In the genomic region with DNA sequence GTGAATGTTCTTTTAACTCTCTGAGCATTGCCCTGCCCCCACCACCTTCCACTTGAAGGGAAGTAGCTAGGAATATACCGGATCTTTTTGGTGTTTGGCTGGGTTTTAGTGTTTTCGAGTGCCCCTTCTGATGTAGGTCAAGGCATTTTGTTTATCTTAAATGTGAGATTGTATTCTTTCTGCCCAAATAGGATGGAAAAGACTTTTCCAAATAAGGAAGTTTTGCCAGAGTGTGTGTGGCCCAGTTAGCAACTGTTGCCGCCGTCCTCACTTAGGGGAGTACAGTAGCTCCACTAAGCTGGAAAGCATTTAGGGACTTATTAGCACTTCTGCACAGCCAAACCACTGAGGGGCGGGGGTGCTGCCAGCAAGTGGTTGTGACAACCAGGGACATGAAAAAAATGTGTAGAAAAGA, we compare ENCODE assay signal across 12 cellular contexts. TPM values are rescaled to one million over a fixed set of nuclear protein-coding genes. Genes with fewer than 3 reads are reported as not detected.
A peak's percentile ranks its signal among the peaks of the same experiment; 100 is the strongest.
DNase-seq lines count a peak whose midpoint lies in the region; FAIRE-seq and TF ChIP-seq lines count a peak whose summit lies in the region.
"Had no signal": no experiment of that assay in that cellular context is flagged by ENCODE, and none has a peak within 500 bp of the region (broad histone marks: within the 10 kb centered on the region; RNA-seq: fewer than 3 reads in every experiment).

No MANE protein-coding gene starts in this region.

- TF ChIP-seq CTCF in AG10803 (conservative IDR thresholded peaks at IDR 0.05; ENCODE audit: low read length) = no peak
- TF ChIP-seq CTCF in esophagus muscularis mucosa (IDR thresholded peaks at IDR 0.05) = no peak

- H2BK12ac ChIP-seq in neuronal stem cell (ENCODE audit: low read length) = no peak overlapping the region

- H3K36me3 ChIP-seq in esophagus muscularis mucosa (no peaks in the 10 kb centered on the region), neuronal stem cell (replicated peaks in 1 of 2; ENCODE audit: control insufficient read depth in 2 of 2, insufficient read depth in 2 of 2, low read length in 2 of 2) (no peaks in the 10 kb centered on the region)
- H3K36me3 ChIP-seq: lower lobe of right lung had no signal

- WGBS in esophagus muscularis mucosa = 52% methylated on average over 5 of the region's 5 CpGs
- no CpG with 5 or more reads among the region's 5 CpGs for WGBS in neuronal stem cell (ENCODE audit: extremely low coverage in 2 of 2, insufficient read length in 2 of 2, insufficient replicate concordance in 1 of 2), 2 donors

- H2BK120ac ChIP-seq in neuronal stem cell (ENCODE audit: low read depth, low read length) = no peak overlapping the region

- no peaks in the 10 kb centered on the region for H3K9me3 ChIP-seq in esophagus muscularis mucosa
- H3K9me3 ChIP-seq in neuronal stem cell (replicated peaks in 1 of 2; ENCODE audit: control insufficient read depth in 2 of 2, insufficient read depth in 1 of 2, low read depth in 1 of 2, low read length in 2 of 2) = no peaks in the 10 kb centered on the region
- H3K9me3 ChIP-seq: lower lobe of right lung had no signal

- no peak overlapping the region for H3K14ac ChIP-seq in neuronal stem cell (ENCODE audit: low read length)

- peak overlapping the region; percentile 83 for H2AFZ ChIP-seq in neuronal stem cell (ENCODE audit: low read length)

- H3K27ac ChIP-seq in esophagus muscularis mucosa (replicated peaks in 1 of 4) (peak overlapping the region; percentile 84 to 92 (median 88)), neuronal stem cell (replicated peaks; ENCODE audit: low read length) (no peak overlapping the region)
- H3K27ac ChIP-seq: lower lobe of right lung had no signal

- H3K27me3 ChIP-seq in esophagus muscularis mucosa (no peaks in the 10 kb centered on the region), neuronal stem cell (ENCODE audit: control insufficient read depth in 3 of 3, insufficient read depth in 3 of 3, low read depth in 1 of 3, low read length in 3 of 3) (no peaks in the 10 kb centered on the region)

- H3K4ac ChIP-seq in neuronal stem cell (ENCODE audit: low read length) = no peak overlapping the region

- no peak overlapping the region for H3K18ac ChIP-seq in neuronal stem cell (ENCODE audit: low read length)

- H3K23ac ChIP-seq in neuronal stem cell (ENCODE audit: low read depth, low read length, poor library complexity) = no peak overlapping the region

- DNase-seq in AG10803 (ENCODE audit: low read depth) = peak; percentile 40
- DNase-seq in M059J (ENCODE audit: low read depth) = peak; percentile 70
- DNase-seq in esophagus muscularis mucosa (ENCODE audit: extremely low spot score) = no peak
- DNase-seq in neuronal stem cell (ENCODE audit: low spot score) = no peak
- no peak for DNase-seq in GM19239 (ENCODE audit: insufficient read length, low spot score)
- no peak for DNase-seq in AG08396 (ENCODE audit: low spot score)
- DNase-seq in OCI-M2 (lab: John Stamatoyannopoulos, UW; ENCODE audit: unreplicated experiment) = no peak
- no peak for DNase-seq in NCI-H226
- DNase-seq: activated T-cell treated with anti-CD3 and anti-CD28 coated beads, Interleukin-2, amount 50 U/mL, for 72 hours; lower lobe of right lung; T-helper 17 cell had no signal

- no peak overlapping the region for H2AK5ac ChIP-seq in neuronal stem cell (ENCODE audit: low read depth, low read length)

- FAIRE-seq in GM19239 (lab: Jason Lieb, UNC) = no peak
- FAIRE-seq: GM18507 had no signal

- H3K4me2 ChIP-seq in neuronal stem cell (ENCODE audit: insufficient read depth, low read length, poor library complexity, severe bottlenecking) = no peak overlapping the region

- no peak overlapping the region for H2BK15ac ChIP-seq in neuronal stem cell (ENCODE audit: low read length)

- no peak for TF ChIP-seq POLR2A in esophagus muscularis mucosa (IDR thresholded peaks at IDR 0.05; ENCODE audit: low read depth)

- no peak overlapping the region for H4K91ac ChIP-seq in neuronal stem cell (ENCODE audit: low read depth, low read length, poor library complexity)

- intact Hi-C loops in esophagus muscularis mucosa (cut with DNase I) = no loop called here

- no peaks in the 10 kb centered on the region for H3K79me1 ChIP-seq in neuronal stem cell (ENCODE audit: low read depth, low read length)

- H2BK5ac ChIP-seq in neuronal stem cell (ENCODE audit: low read length) = no peak overlapping the region

- H3K4me1 ChIP-seq in esophagus muscularis mucosa (peaks cover 17 to 55% (median 43%) of the 10 kb centered on the region in 4 donors), neuronal stem cell (ENCODE audit: control insufficient read depth in 2 of 2, insufficient read depth in 1 of 2, low read depth in 1 of 2, low read length in 2 of 2) (peaks cover 20% of the 10 kb centered on the region in 2 donors)

- H3K4me3 ChIP-seq in AG10803 (ENCODE audit: low read length) (no peak overlapping the region), esophagus muscularis mucosa (no peak overlapping the region), neuronal stem cell (ENCODE audit: low read length in 2 of 2) (no peak overlapping the region)
- H3K4me3 ChIP-seq: lower lobe of right lung had no signal

- no peak overlapping the region for H4K8ac ChIP-seq in neuronal stem cell (ENCODE audit: low read depth, low read length)

- no peak overlapping the region for H3K9ac ChIP-seq in neuronal stem cell (ENCODE audit: low read depth, low read length, poor library complexity)

- TF ChIP-seq EP300 in esophagus muscularis mucosa (IDR thresholded peaks at IDR 0.05) = no peak

RNA-seq across cellular contexts. Expression of a gene that starts 29.8 kb away (rescaled TPM):
- total RNA-seq in M059J (2014; rRNA removed; shearing (Covaris generic)) = 89.3 and 159 TPM in 2 replicates
- total RNA-seq in esophagus muscularis mucosa = 100 to 1,000 TPM; 412 to 555 (median 448) TPM
- 72.7 TPM for polyA plus RNA-seq in neuronal stem cell (2013, experiment 1 of 2)
- 73.3 TPM for polyA plus RNA-seq in neuronal stem cell (2013, experiment 2 of 2)

RNA-seq across cellular contexts. Expression of a gene that starts 57.2 kb away (rescaled TPM):
- 264 and 272 TPM in 2 replicates for total RNA-seq in M059J (2014; rRNA removed; shearing (Covaris generic))
- 10 to 100 TPM in 1 of 4 donors, 1 to 10 TPM in 3; 4.2 to 38.3 (median 6.9) TPM for total RNA-seq in esophagus muscularis mucosa
- 8.0 TPM for polyA plus RNA-seq in neuronal stem cell (2013, experiment 1 of 2)
- 7.7 TPM for polyA plus RNA-seq in neuronal stem cell (2013, experiment 2 of 2)

Comparison
In these comparisons a context has a peak if more than half of its experiments do, and no peak if none do; other contexts are left out.
1. DNase-seq: peak in AG10803 (single experiment) and M059J (single experiment); none in esophagus muscularis mucosa (single experiment), neuronal stem cell (single experiment), GM19239 (single experiment), AG08396 (single experiment), OCI-M2 (single experiment) and NCI-H226 (single experiment).